In genomic region chr20:36579996-36580545, GRCh38 we compare ENCODE assay signal across 1 cellular context.
TF ChIP-seq lines count a peak whose summit lies in the region.

No MANE protein-coding gene starts in this region.

TF ChIP-seq in IMR-90, 13 proteins besides CTCF, POLR2A, EP300 and RAD21 (continued from another document):
- TF ChIP-seq CHD1 (IDR thresholded peaks at IDR 0.05; ENCODE audit: low read depth, low read length) (no peak), MAZ (IDR thresholded peaks at IDR 0.05; ENCODE audit: borderline replicate concordance, low read depth, low read length) (no peak), USF2 (IDR thresholded peaks at IDR 0.05; ENCODE audit: low read depth, low read length) (no peak), ELK1 (IDR thresholded peaks at IDR 0.05; ENCODE audit: borderline replicate concordance, low read depth, low read length) (no peak)
